8 cellular contexts compared by ENCODE assay signal in the genomic region with DNA sequence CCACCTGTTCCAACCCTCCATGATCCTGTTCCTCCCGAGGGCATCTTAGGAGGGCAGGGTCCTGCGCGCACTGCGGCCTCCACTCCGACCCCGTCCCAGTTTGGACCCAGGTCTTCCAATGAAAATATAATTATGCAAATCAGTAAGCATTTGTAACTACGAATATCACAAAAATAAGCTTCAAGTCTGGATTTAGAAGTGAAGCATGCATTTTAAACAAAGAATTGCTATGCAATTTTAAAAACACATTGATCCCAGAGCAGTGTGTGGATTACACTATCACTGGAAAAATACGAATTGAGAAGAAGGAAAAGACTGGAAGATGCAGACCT. TPM values are rescaled to one million over a fixed set of nuclear protein-coding genes. Genes with fewer than 3 reads are reported as not detected.
DNase-seq lines count a peak whose midpoint lies in the region; ATAC-seq and TF ChIP-seq lines count a peak whose summit lies in the region.

No MANE protein-coding gene starts in this region.

- no peak overlapping the region for H3K23ac ChIP-seq in mesendoderm (ENCODE audit: low read length)

- H2BK120ac ChIP-seq in mesendoderm (ENCODE audit: low read depth, low read length), result no peak overlapping the region

- peaks cover 5% of the 10 kb centered on the region for H3K79me2 ChIP-seq in mesendoderm (ENCODE audit: control insufficient read depth, insufficient read depth, low read length)

- H3K4me1 ChIP-seq in heart left ventricle (peaks cover 0 to 51% (median 40%) of the 10 kb centered on the region in 12 donors), mesendoderm (ENCODE audit: control insufficient read depth, low read depth, low read length) (no peaks in the 10 kb centered on the region), uterus (peaks cover 0 to 14% of the 10 kb centered on the region in 2 donors)

- H3K36me3 ChIP-seq in heart left ventricle (peaks cover 0 to 23% (median 10%) of the 10 kb centered on the region in 9 donors), mesendoderm (ENCODE audit: control insufficient read depth, insufficient read depth, low read length) (no peaks in the 10 kb centered on the region), uterus (no peaks in the 10 kb centered on the region)

- no peak for TF ChIP-seq CTCF in heart left ventricle (IDR thresholded peaks at IDR 0.05)
- no peak for TF ChIP-seq CTCF in brain (conservative IDR thresholded peaks at IDR 0.05)
- no peak for TF ChIP-seq CTCF in uterus (IDR thresholded peaks at IDR 0.05)

- peaks cover 9% of the 10 kb centered on the region for H3K79me1 ChIP-seq in mesendoderm (ENCODE audit: low read length)

- peaks cover 39% of the 10 kb centered on the region for H3K36me3 Mint-ChIP-seq in brain

- H3K27me3 ChIP-seq in heart left ventricle (no peaks in the 10 kb centered on the region), mesendoderm (ENCODE audit: insufficient read depth, low read length, poor library complexity) (no peaks in the 10 kb centered on the region), uterus (no peaks in the 10 kb centered on the region)

- H3K18ac ChIP-seq in mesendoderm (ENCODE audit: low read length), result no peak overlapping the region

- TF ChIP-seq POLR2A in heart left ventricle (IDR thresholded peaks at IDR 0.05) (no peak), uterus (IDR thresholded peaks at IDR 0.05) (no peak)

- H3K4me2 ChIP-seq in mesendoderm (ENCODE audit: low read length), result peak overlapping the region; percentile 92

- H3K56ac ChIP-seq in mesendoderm (ENCODE audit: low read length), result peak overlapping the region; percentile 100

- intact Hi-C loops in heart left ventricle (cut with DNase I) (no loop called here), Right ventricle myocardium inferior (cut with DNase I) (no loop called here), uterus (cut with DNase I; ENCODE audit: low total_unique reads) (no loop called here)

- H3K4me1 Mint-ChIP-seq in brain, result peaks cover 68% of the 10 kb centered on the region

- DNase-seq in heart left ventricle (no peak), Right ventricle myocardium inferior (ENCODE audit: missing footprints) (no peak), mesendoderm (no peak), uterus (no peak), NCI-H69 (lab: John Stamatoyannopoulos, UW) (no peak), NCI-H1092 treated with DMSO at 0.1 percent for 48 hours (lab: John Stamatoyannopoulos, UW) (no peak)

- peaks cover 12% of the 10 kb centered on the region for H3K27me3 Mint-ChIP-seq in brain

- peak overlapping the region in 11 of 12 donors; percentile 90 to 99 (median 98) for H3K27ac ChIP-seq in heart left ventricle
- H3K27ac ChIP-seq in mesendoderm (ENCODE audit: low read depth, low read length), result peak overlapping the region; percentile 74
- peak overlapping the region; percentile 99 for H3K27ac ChIP-seq in uterus

- peak overlapping the region; percentile 93 to 99 (median 98) for H3K27ac Mint-ChIP-seq in brain

- H4K8ac ChIP-seq in mesendoderm (ENCODE audit: low read depth, low read length), result no peak overlapping the region

- peak overlapping the region; percentile 93 to 99 (median 97) for H3K4me3 Mint-ChIP-seq in brain

- no peak overlapping the region for H2AK5ac ChIP-seq in mesendoderm (ENCODE audit: low read length)

- no peak overlapping the region for H3K4ac ChIP-seq in mesendoderm (ENCODE audit: low read depth, low read length)

- 5 to 7% (median 7%) methylated on average over 8 of the region's 8 CpGs for WGBS in heart left ventricle, 4 donors
- WGBS in mesendoderm (ENCODE audit: extremely low coverage, insufficient coverage, low lambda C conversion rate), result no CpG with 5 or more reads among the region's 8 CpGs

- H3K9me3 ChIP-seq in heart left ventricle (no peaks in the 10 kb centered on the region), uterus (no peaks in the 10 kb centered on the region)

- H2BK5ac ChIP-seq in mesendoderm (ENCODE audit: low read length), result no peak overlapping the region

- peak overlapping the region; percentile 65 to 99 (median 84) for H3K4me3 ChIP-seq in heart left ventricle
- H3K4me3 ChIP-seq in mesendoderm (ENCODE audit: low read length), result peak overlapping the region; percentile 100
- peak overlapping the region; percentile 86 to 94 for H3K4me3 ChIP-seq in uterus

- no peak for ATAC-seq in heart left ventricle
- ATAC-seq in Right ventricle myocardium inferior, result no peak
- ATAC-seq in GM21526 (IDR thresholded peaks at IDR 0.05; ENCODE audit: low FRiP score, unreplicated experiment), result no peak

- no peak overlapping the region for H2BK15ac ChIP-seq in mesendoderm (replicated peaks; ENCODE audit: low read depth)

- H3K9me3 Mint-ChIP-seq in brain, result peaks cover 0 to 5% (median 0%) of the 10 kb centered on the region in 5 experiments

- H4K5ac ChIP-seq in mesendoderm (ENCODE audit: low read length), result no peak overlapping the region

- H3K9ac ChIP-seq in mesendoderm (ENCODE audit: low read length), result peak overlapping the region; percentile 100

RNA-seq across cellular contexts. Expression of a gene that starts 0.7 kb away (rescaled TPM):
- 10 to 100 TPM; 35.1 to 74.8 (median 56.4) TPM for total RNA-seq in heart left ventricle
- polyA plus RNA-seq in heart left ventricle, result 10 to 100 TPM; 27.3 to 53.1 TPM
- 57.8 TPM for total RNA-seq in Right ventricle myocardium inferior
- polyA plus RNA-seq in brain (ENCODE audit: insufficient read depth, low read depth, low replicate concordance), result 141 TPM
- 27.8 TPM for polyA plus RNA-seq in mesendoderm (2013, experiment 1 of 2)
- 28.0 TPM for polyA plus RNA-seq in mesendoderm (2013, experiment 2 of 2)
- 100 to 1,000 TPM in 1 of 4 donors, 10 to 100 TPM in 3; 45.6 to 171 (median 76.4) TPM for total RNA-seq in uterus

RNA-seq across cellular contexts. Expression of a gene that starts 31.3 kb away (rescaled TPM):
- total RNA-seq in heart left ventricle, result 10 to 100 TPM in 2 of 9 donors, 1 to 10 TPM in 5, under 1 TPM in 2; 0.49 to 36.3 (median 3.3) TPM
- 1 to 10 TPM; 2.8 to 6.4 TPM for polyA plus RNA-seq in heart left ventricle
- total RNA-seq in Right ventricle myocardium inferior, result 8.3 TPM
- 549 TPM for polyA plus RNA-seq in brain (ENCODE audit: insufficient read depth, low read depth, low replicate concordance)
- polyA plus RNA-seq in mesendoderm (2013, experiment 1 of 2), result 0.35 TPM
- polyA plus RNA-seq in mesendoderm (2013, experiment 2 of 2), result 0.18 TPM
- total RNA-seq in uterus, result 10 to 100 TPM in 1 of 4 donors, 1 to 10 TPM in 1, not detected in 2; 1.8 to 18.2 TPM
